ENCODE assay signal across 1 cellular context in genomic region chr7:44757311-44757710, GRCh38.
TF ChIP-seq lines count a peak whose summit lies in the region.

No MANE protein-coding gene starts in this region.

TF ChIP-seq in IMR-90, 13 proteins besides CTCF, POLR2A, EP300 and RAD21 (continued from another document):
- no peak for TF ChIP-seq RFX5 (IDR thresholded peaks at IDR 0.05; ENCODE audit: low read depth, low read length)
- no peak for TF ChIP-seq NFE2L2 (IDR thresholded peaks at IDR 0.05; ENCODE audit: low read depth, low read length)
- TF ChIP-seq CEBPB (IDR thresholded peaks at IDR 0.05; ENCODE audit: low read depth, low read length) = no peak
